ENCODE assay signal across 35 cellular contexts in genomic region chrX:78759081-78759480, GRCh38. TPM values are rescaled to one million over a fixed set of nuclear protein-coding genes. Genes with fewer than 3 reads are reported as not detected.
"Had no signal": no experiment of that assay in that cellular context is flagged by ENCODE, and none has a peak within 500 bp of the region (broad histone marks: within the 10 kb centered on the region; RNA-seq: fewer than 3 reads in every experiment).

No MANE protein-coding gene starts in this region.

- H3K4me3 ChIP-seq: PC-9, SK-N-MC had no signal

- H3K27ac ChIP-seq: brain microvascular endothelial cell, PC-9, SK-N-MC, WERI-Rb-1 had no signal

- H3K36me3 ChIP-seq: brain microvascular endothelial cell, WERI-Rb-1 had no signal

- DNase-seq: activated CD4-positive, alpha-beta memory T cell treated with anti-CD3 and anti-CD28 coated beads, Interleukin-2, amount 10 ng/mL, durations not matched to agents 7 days and 5 days; activated CD4-positive, alpha-beta T cell treated with anti-CD3 and anti-CD28 coated beads for 1 hour; activated CD4-positive, alpha-beta T cell treated with anti-CD3 and anti-CD28 coated beads for 48 hours; activated CD4-positive, CD25-positive, alpha-beta regulatory T cell; activated CD8-positive, alpha-beta memory T cell treated with anti-CD3 and anti-CD28 coated beads for 24 hours; activated CD8-positive, alpha-beta memory T cell treated with anti-CD3 and anti-CD28 coated beads, Interleukin-2, amount 10 ng/mL, durations not matched to agents 7 days and 5 days; activated CD8-positive, alpha-beta memory T cell treated with anti-CD3 and anti-CD28 coated beads, Interleukin-2, amount 50 U/mL, for 48 hours; activated effector memory CD4-positive, alpha-beta T cell treated with Interleukin-2 at 50 U/mL for 16 hours; activated naive CD4-positive, alpha-beta T cell treated with anti-CD3 and anti-CD28 coated beads, Interleukin-2, amount 50 U/mL, for 16 hours; activated naive CD8-positive, alpha-beta T cell treated with anti-CD3 and anti-CD28 coated beads for 36 hours; activated T-cell treated with anti-CD3 and anti-CD28 coated beads, Interleukin-2, amount 50 U/mL, for 48 hours; amniotic stem cell; aorta; brain microvascular endothelial cell; Karpas-422; MM.1S; MV-4-11; NCI-H1092 treated with DMSO at 0.1 percent for 48 hours; NCI-H1417; NCI-H146; NCI-H187; NCI-H2029 treated with DMSO at 0.1 percent for 48 hours; NCI-H2107; NCI-H2171; NCI-H510A; NCI-H526; NCI-H748 treated with DMSO at 0.1 percent for 48 hours; NK-92 treated with Interleukin-12 subunit alpha and Interleukin-12 subunit beta, amount 100 ng/mL, for 24 hours; PC-9; Right ventricle myocardium superior; T1000; WERI-Rb-1 had no signal

- ATAC-seq: activated CD8-positive, alpha-beta memory T cell treated with anti-CD3 and anti-CD28 coated beads, Interleukin-2, amount 10 ng/mL, durations not matched to agents 7 days and 5 days had no signal

- H3K27me3 ChIP-seq: brain microvascular endothelial cell had no signal

RNA-seq across cellular contexts. Expression of gene LPAR4, which starts 11.6 kb away (rescaled TPM):
- total RNA-seq: activated naive CD8-positive, alpha-beta T cell treated with anti-CD3 and anti-CD28 coated beads for 36 hours; PC-9; T-helper 1 cell treated with Interleukin-12 subunit alpha and Interleukin-12 subunit beta and Interleukin-4 antibody, amounts not matched to agents 30 ng/mL and 1 ng/mL, for 36 hours; T-helper 2 cell treated with Interferon-gamma antibody and Interleukin-4, amounts not matched to agents 100 ng/mL and 5 ng/mL, for 36 hours had no signal
